ENCODE assay signal across 1 cellular context in the genomic region with DNA sequence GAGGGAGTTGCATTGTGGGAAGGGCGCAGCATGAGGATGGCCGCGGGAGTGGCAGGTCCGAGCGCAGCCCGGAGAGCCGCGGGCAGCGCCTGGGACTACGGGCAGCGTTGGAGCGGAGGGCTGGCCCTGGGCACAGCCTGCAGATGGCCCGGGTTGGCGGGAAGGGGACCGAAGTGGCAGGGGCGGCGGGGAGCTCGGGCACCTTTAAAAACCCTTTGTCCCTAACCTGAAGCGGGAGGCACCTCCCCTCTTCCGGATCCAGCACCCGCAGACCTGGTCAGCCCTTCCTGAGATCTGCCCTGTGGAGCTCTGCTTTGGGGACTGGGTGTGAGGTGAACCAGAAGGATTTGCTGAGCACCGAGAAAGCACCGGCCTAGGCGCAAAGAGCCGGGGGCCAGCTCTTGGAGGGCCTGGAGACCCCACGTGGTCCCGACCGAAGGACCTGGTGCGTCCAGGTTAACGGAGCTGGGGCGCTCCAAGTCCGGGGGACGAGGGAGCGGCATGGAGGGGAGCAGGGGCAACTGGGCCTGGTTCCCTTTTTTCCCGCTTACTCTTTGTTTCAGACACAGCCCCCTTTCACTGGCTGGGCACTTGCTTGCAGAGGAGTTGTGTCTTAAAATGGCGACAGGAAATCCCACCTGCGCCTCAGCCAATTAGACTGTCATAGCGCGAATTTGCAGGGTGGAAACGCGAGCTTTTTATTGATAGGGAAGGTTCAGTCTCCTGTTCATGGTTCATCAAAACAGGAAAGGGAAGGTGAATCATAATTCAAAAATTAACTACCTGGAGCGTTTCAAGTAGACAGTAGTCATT.
TF ChIP-seq lines count a peak whose summit lies in the region.

No MANE protein-coding gene starts in this region.

TF ChIP-seq in GM12878, 131 proteins besides CTCF, POLR2A, EP300 and RAD21 (continued from another document and continues in another):
- TF ChIP-seq SMAD5 (IDR thresholded peaks at IDR 0.05; ENCODE audit: low read depth) = peak; percentile 60; the same call in 1 of the 2 replicates
- no peak for TF ChIP-seq ZNF384 (IDR thresholded peaks at IDR 0.05; ENCODE audit: borderline replicate concordance, low read depth, low read length)
- TF ChIP-seq RELA (IDR thresholded peaks at IDR 0.05; ENCODE audit: borderline replicate concordance, partially characterized antibody) = no peak
- no peak for TF ChIP-seq NRF1 (conservative IDR thresholded peaks at IDR 0.05; ENCODE audit: low read depth, low read length)
- TF ChIP-seq EZH2 (IDR thresholded peaks at IDR 0.05; ENCODE audit: borderline replicate concordance, control insufficient read depth, low read depth, low read length) = no peak
- peak; percentile 13; the same call in 1 of the 2 replicates for TF ChIP-seq SMARCA5 (IDR thresholded peaks at IDR 0.05)
- no peak for TF ChIP-seq SP1 (IDR thresholded peaks at IDR 0.05; ENCODE audit: low read depth, low read length)
- no peak for TF ChIP-seq SRF (IDR thresholded peaks at IDR 0.05; ENCODE audit: low read depth in 2 of 2, low read length in 2 of 2)
- TF ChIP-seq BCL11A (IDR thresholded peaks at IDR 0.05; ENCODE audit: low read depth, low read length) = no peak
- TF ChIP-seq GABPA (IDR thresholded peaks at IDR 0.05; ENCODE audit: low read depth) = no peak
- 0 out of 2 replicates have a peak, but pooled peaks have one; percentile 3 for TF ChIP-seq TCF3 (IDR thresholded peaks at IDR 0.05; ENCODE audit: borderline replicate concordance, insufficient read depth, low read depth, low read length)
- no peak for TF ChIP-seq NR2C2 (IDR thresholded peaks at IDR 0.05; ENCODE audit: borderline replicate concordance, control insufficient read depth, insufficient read length, low read depth)
- no peak for TF ChIP-seq FOS (IDR thresholded peaks at IDR 0.05; ENCODE audit: borderline replicate concordance, extremely low read depth, insufficient read length)
- TF ChIP-seq, protein P1, sequence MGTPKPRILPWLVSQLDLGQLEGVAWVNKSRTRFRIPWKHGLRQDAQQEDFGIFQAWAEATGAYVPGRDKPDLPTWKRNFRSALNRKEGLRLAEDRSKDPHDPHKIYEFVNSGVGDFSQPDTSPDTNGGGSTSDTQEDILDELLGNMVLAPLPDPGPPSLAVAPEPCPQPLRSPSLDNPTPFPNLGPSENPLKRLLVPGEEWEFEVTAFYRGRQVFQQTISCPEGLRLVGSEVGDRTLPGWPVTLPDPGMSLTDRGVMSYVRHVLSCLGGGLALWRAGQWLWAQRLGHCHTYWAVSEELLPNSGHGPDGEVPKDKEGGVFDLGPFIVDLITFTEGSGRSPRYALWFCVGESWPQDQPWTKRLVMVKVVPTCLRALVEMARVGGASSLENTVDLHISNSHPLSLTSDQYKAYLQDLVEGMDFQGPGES (IDR thresholded peaks at IDR 0.05) = no peak
- TF ChIP-seq SIN3A (IDR thresholded peaks at IDR 0.05; ENCODE audit: low read depth, low read length) = no peak
- TF ChIP-seq, protein P2, sequence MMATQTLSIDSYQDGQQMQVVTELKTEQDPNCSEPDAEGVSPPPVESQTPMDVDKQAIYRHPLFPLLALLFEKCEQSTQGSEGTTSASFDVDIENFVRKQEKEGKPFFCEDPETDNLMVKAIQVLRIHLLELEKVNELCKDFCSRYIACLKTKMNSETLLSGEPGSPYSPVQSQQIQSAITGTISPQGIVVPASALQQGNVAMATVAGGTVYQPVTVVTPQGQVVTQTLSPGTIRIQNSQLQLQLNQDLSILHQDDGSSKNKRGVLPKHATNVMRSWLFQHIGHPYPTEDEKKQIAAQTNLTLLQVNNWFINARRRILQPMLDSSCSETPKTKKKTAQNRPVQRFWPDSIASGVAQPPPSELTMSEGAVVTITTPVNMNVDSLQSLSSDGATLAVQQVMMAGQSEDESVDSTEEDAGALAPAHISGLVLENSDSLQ (IDR thresholded peaks at IDR 0.05) = no peak
- TF ChIP-seq, protein P3, sequence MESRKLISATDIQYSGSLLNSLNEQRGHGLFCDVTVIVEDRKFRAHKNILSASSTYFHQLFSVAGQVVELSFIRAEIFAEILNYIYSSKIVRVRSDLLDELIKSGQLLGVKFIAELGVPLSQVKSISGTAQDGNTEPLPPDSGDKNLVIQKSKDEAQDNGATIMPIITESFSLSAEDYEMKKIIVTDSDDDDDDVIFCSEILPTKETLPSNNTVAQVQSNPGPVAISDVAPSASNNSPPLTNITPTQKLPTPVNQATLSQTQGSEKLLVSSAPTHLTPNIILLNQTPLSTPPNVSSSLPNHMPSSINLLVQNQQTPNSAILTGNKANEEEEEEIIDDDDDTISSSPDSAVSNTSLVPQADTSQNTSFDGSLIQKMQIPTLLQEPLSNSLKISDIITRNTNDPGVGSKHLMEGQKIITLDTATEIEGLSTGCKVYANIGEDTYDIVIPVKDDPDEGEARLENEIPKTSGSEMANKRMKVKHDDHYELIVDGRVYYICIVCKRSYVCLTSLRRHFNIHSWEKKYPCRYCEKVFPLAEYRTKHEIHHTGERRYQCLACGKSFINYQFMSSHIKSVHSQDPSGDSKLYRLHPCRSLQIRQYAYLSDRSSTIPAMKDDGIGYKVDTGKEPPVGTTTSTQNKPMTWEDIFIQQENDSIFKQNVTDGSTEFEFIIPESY (IDR thresholded peaks at IDR 0.05) = no peak
- TF ChIP-seq ZNF207 (IDR thresholded peaks at IDR 0.05; ENCODE audit: borderline replicate concordance) = no peak
- TF ChIP-seq PML (IDR thresholded peaks at IDR 0.05; ENCODE audit: low read length) = peak; percentile 47; the same call in 1 of the 2 replicates
- TF ChIP-seq HCFC1 (IDR thresholded peaks at IDR 0.05; ENCODE audit: low read length) = no peak
- TF ChIP-seq KLF5 (IDR thresholded peaks at IDR 0.05; ENCODE audit: partially characterized antibody) = no peak
- TF ChIP-seq ZNF274 (IDR thresholded peaks at IDR 0.05; ENCODE audit: insufficient read depth, insufficient read length) = no peak
- TF ChIP-seq TAF1 (IDR thresholded peaks at IDR 0.05; ENCODE audit: borderline replicate concordance, low read depth, low read length) = peak; percentile 51; the same call in 1 of the 2 replicates
- no peak for TF ChIP-seq CBX3 (IDR thresholded peaks at IDR 0.05; ENCODE audit: borderline replicate concordance, low read depth)
- TF ChIP-seq IRF4 (IDR thresholded peaks at IDR 0.05; ENCODE audit: low read depth, low read length) = no peak
- 0 out of 2 replicates have a peak, but pooled peaks have one; percentile 19 for TF ChIP-seq ATF7 (IDR thresholded peaks at IDR 0.05; ENCODE audit: low read depth)
- no peak for TF ChIP-seq RFX5 (IDR thresholded peaks at IDR 0.05; ENCODE audit: low read depth, low read length)
- TF ChIP-seq, protein P4, sequence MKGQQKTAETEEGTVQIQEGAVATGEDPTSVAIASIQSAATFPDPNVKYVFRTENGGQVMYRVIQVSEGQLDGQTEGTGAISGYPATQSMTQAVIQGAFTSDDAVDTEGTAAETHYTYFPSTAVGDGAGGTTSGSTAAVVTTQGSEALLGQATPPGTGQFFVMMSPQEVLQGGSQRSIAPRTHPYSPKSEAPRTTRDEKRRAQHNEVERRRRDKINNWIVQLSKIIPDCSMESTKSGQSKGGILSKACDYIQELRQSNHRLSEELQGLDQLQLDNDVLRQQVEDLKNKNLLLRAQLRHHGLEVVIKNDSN (IDR thresholded peaks at IDR 0.05; ENCODE audit: borderline replicate concordance, extremely low read length, insufficient read depth, low read depth, low read length) = peak; percentile 60
- TF ChIP-seq, protein P5, sequence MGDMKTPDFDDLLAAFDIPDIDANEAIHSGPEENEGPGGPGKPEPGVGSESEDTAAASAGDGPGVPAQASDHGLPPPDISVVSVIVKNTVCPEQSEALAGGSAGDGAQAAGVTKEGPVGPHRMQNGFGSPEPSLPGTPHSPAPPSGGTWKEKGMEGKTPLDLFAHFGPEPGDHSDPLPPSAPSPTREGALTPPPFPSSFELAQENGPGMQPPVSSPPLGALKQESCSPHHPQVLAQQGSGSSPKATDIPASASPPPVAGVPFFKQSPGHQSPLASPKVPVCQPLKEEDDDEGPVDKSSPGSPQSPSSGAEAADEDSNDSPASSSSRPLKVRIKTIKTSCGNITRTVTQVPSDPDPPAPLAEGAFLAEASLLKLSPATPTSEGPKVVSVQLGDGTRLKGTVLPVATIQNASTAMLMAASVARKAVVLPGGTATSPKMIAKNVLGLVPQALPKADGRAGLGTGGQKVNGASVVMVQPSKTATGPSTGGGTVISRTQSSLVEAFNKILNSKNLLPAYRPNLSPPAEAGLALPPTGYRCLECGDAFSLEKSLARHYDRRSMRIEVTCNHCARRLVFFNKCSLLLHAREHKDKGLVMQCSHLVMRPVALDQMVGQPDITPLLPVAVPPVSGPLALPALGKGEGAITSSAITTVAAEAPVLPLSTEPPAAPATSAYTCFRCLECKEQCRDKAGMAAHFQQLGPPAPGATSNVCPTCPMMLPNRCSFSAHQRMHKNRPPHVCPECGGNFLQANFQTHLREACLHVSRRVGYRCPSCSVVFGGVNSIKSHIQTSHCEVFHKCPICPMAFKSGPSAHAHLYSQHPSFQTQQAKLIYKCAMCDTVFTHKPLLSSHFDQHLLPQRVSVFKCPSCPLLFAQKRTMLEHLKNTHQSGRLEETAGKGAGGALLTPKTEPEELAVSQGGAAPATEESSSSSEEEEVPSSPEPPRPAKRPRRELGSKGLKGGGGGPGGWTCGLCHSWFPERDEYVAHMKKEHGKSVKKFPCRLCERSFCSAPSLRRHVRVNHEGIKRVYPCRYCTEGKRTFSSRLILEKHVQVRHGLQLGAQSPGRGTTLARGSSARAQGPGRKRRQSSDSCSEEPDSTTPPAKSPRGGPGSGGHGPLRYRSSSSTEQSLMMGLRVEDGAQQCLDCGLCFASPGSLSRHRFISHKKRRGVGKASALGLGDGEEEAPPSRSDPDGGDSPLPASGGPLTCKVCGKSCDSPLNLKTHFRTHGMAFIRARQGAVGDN (IDR thresholded peaks at IDR 0.05) = peak; percentile 29; the same call in 1 of the 2 replicates
- no peak for TF ChIP-seq RBBP5 (conservative IDR thresholded peaks at IDR 0.05)
- no peak for TF ChIP-seq NR2C1 (IDR thresholded peaks at IDR 0.05)
- no peak for TF ChIP-seq CREB1 (IDR thresholded peaks at IDR 0.05; ENCODE audit: low read depth)
- 0 out of 2 replicates have a peak, but pooled peaks have one; percentile 20 for TF ChIP-seq TARDBP (IDR thresholded peaks at IDR 0.05; ENCODE audit: borderline replicate concordance)
- TF ChIP-seq POLR2AphosphoS5 (IDR thresholded peaks at IDR 0.05; ENCODE audit: low read length) = 0 out of 2 replicates have a peak, but pooled peaks have one; percentile 55
- peak; percentile 94 for TF ChIP-seq YY1 (IDR thresholded peaks at IDR 0.05; ENCODE audit: low read depth, low read length)
- TF ChIP-seq DPF2 (IDR thresholded peaks at IDR 0.05) = 0 out of 2 replicates have a peak, but pooled peaks have one; percentile 8
- TF ChIP-seq, protein P6, sequence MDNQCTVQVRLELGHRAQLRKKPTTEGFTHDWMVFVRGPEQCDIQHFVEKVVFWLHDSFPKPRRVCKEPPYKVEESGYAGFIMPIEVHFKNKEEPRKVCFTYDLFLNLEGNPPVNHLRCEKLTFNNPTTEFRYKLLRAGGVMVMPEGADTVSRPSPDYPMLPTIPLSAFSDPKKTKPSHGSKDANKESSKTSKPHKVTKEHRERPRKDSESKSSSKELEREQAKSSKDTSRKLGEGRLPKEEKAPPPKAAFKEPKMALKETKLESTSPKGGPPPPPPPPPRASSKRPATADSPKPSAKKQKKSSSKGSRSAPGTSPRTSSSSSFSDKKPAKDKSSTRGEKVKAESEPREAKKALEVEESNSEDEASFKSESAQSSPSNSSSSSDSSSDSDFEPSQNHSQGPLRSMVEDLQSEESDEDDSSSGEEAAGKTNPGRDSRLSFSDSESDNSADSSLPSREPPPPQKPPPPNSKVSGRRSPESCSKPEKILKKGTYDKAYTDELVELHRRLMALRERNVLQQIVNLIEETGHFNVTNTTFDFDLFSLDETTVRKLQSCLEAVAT (IDR thresholded peaks at IDR 0.05) = 0 out of 2 replicates have a peak, but pooled peaks have one; percentile 63
- peak in 1 of 2 experiments; percentile 15; a peak in 1 of 4 replicates for TF ChIP-seq ETV6 (conservative IDR thresholded peaks at IDR 0.05 in 1 of 2, IDR thresholded peaks at IDR 0.05 in 1 of 2; ENCODE audit: borderline replicate concordance in 1 of 2, low read depth in 1 of 2)
- TF ChIP-seq, protein P7, sequence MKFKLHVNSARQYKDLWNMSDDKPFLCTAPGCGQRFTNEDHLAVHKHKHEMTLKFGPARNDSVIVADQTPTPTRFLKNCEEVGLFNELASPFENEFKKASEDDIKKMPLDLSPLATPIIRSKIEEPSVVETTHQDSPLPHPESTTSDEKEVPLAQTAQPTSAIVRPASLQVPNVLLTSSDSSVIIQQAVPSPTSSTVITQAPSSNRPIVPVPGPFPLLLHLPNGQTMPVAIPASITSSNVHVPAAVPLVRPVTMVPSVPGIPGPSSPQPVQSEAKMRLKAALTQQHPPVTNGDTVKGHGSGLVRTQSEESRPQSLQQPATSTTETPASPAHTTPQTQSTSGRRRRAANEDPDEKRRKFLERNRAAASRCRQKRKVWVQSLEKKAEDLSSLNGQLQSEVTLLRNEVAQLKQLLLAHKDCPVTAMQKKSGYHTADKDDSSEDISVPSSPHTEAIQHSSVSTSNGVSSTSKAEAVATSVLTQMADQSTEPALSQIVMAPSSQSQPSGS (IDR thresholded peaks at IDR 0.05; ENCODE audit: low read length) = no peak
- no peak for TF ChIP-seq MEF2B (IDR thresholded peaks at IDR 0.05; ENCODE audit: partially characterized antibody, poor library complexity, severe bottlenecking)
- 0 out of 2 replicates have a peak, but pooled peaks have one; percentile 23 for TF ChIP-seq TCF12 (IDR thresholded peaks at IDR 0.05; ENCODE audit: low read depth, low read length)
- TF ChIP-seq TCF7 (IDR thresholded peaks at IDR 0.05; ENCODE audit: borderline replicate concordance) = no peak
- TF ChIP-seq, protein P8, sequence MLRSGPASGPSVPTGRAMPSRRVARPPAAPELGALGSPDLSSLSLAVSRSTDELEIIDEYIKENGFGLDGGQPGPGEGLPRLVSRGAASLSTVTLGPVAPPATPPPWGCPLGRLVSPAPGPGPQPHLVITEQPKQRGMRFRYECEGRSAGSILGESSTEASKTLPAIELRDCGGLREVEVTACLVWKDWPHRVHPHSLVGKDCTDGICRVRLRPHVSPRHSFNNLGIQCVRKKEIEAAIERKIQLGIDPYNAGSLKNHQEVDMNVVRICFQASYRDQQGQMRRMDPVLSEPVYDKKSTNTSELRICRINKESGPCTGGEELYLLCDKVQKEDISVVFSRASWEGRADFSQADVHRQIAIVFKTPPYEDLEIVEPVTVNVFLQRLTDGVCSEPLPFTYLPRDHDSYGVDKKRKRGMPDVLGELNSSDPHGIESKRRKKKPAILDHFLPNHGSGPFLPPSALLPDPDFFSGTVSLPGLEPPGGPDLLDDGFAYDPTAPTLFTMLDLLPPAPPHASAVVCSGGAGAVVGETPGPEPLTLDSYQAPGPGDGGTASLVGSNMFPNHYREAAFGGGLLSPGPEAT (IDR thresholded peaks at IDR 0.05; ENCODE audit: low read depth) = peak; percentile 42
- TF ChIP-seq ZNF622 (IDR thresholded peaks at IDR 0.05) = no peak
- TF ChIP-seq PAX8 (IDR thresholded peaks at IDR 0.05) = no peak
- TF ChIP-seq PAX5 (IDR thresholded peaks at IDR 0.05; ENCODE audit: borderline replicate concordance, low read depth, low read length) = no peak
- TF ChIP-seq RAD51 (IDR thresholded peaks at IDR 0.05) = peak; percentile 43; the same call in 1 of the 2 replicates
- TF ChIP-seq CHD1 (IDR thresholded peaks at IDR 0.05; ENCODE audit: low read depth, low read length) = no peak
- TF ChIP-seq NFXL1 (IDR thresholded peaks at IDR 0.05; ENCODE audit: borderline replicate concordance) = no peak
- no peak for TF ChIP-seq ZZZ3 (IDR thresholded peaks at IDR 0.05; ENCODE audit: control insufficient read depth, insufficient read length, low read depth)
- TF ChIP-seq STAT3 (IDR thresholded peaks at IDR 0.05; ENCODE audit: low read depth, low read length) = no peak
- TF ChIP-seq HDAC6 (IDR thresholded peaks at IDR 0.05; ENCODE audit: unreplicated experiment) = no peak
- TF ChIP-seq STAT1 (conservative IDR thresholded peaks at IDR 0.05) = no peak
- TF ChIP-seq JUND (IDR thresholded peaks at IDR 0.05; ENCODE audit: low read depth, low read length) = no peak
